In the genomic region with DNA sequence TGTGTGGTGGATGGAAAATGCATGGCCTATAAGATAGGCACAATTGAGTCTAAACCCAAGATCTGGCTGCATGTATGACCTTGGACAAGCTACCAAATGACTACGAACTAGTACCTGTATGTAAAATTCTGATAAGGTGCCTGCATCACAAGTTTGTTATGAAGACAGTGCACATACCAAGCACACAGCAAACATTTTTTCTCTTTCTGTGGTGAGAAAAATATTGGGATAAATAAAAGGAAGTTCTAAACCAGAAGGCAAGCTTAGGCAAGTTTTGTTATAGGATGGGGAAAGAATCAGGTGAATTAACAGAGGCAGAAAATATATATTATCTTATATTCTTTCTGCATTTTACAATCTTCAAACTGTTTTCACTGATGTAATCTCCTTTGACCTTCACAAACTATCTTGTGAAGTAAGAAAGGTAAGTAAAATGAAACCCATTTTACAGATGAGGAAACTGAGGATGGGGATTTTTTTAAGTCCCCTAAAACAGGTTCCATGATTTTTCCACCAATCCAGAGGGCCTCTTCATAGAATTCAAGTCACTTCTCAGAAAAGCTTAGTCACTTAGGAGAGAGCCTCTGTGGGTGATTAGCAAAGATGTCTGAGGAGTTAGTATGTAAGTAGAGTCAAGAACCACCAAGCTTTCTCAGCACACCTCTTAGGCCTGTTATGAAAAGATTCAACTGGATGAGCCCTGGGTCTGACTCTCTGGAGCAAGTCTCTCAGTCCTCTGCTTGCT, we compare ENCODE assay signal across 22 cellular contexts.
A peak's percentile ranks its signal among the peaks of the same experiment; 100 is the strongest.
DNase-seq lines count a peak whose midpoint lies in the region; ATAC-seq and TF ChIP-seq lines count a peak whose summit lies in the region.
"Had no signal": no experiment of that assay in that cellular context is flagged by ENCODE, and none has a peak within 500 bp of the region (broad histone marks: within the 10 kb centered on the region; RNA-seq: fewer than 3 reads in every experiment).

No MANE protein-coding gene starts in this region.

- H4K20me1 ChIP-seq in SK-N-SH (ENCODE audit: insufficient read depth) (no peaks in the 10 kb centered on the region), hepatocyte (ENCODE audit: insufficient read depth, poor library complexity, severe bottlenecking) (no peaks in the 10 kb centered on the region)

- TF ChIP-seq CTCF in SK-N-SH (IDR thresholded peaks at IDR 0.05), result no peak
- no peak for TF ChIP-seq CTCF in hepatocyte (IDR thresholded peaks at IDR 0.05; ENCODE audit: poor library complexity)
- TF ChIP-seq CTCF in osteocyte (IDR thresholded peaks at IDR 0.05), result no peak

- POLR2A ChIA-PET in SK-N-SH (lab: Yijun Ruan, JAX), result no interaction called here

- TF ChIP-seq EP300 in SK-N-SH (IDR thresholded peaks at IDR 0.05; ENCODE audit: borderline replicate concordance in 1 of 2, low read depth in 1 of 2, low read length in 1 of 2), result no peak

- no peak overlapping the region for H3K4me3 ChIP-seq in SK-N-SH (ENCODE audit: low read depth in 2 of 2, low read length in 1 of 2)
- H3K4me3 ChIP-seq in hepatocyte, result no peak overlapping the region
- H3K4me3 ChIP-seq: ascending aorta, suprapubic skin had no signal

- H2AFZ ChIP-seq in SK-N-SH (ENCODE audit: low read depth), result 0 out of 2 replicates have a peak overlapping the region, but pooled peaks have one; percentile 12
- H2AFZ ChIP-seq in hepatocyte, result no peak overlapping the region

- H3K36me3 Mint-ChIP-seq in osteocyte (ENCODE audit: unreplicated experiment), result no peaks in the 10 kb centered on the region
- H3K36me3 Mint-ChIP-seq: CD4-positive, CD25-positive, alpha-beta regulatory T cell had no signal

- CTCF ChIA-PET in SK-N-SH (lab: Yijun Ruan, JAX), result no interaction called here

- TF ChIP-seq RAD21 in SK-N-SH (IDR thresholded peaks at IDR 0.05; ENCODE audit: low read length), result no peak

- ATAC-seq in SK-N-SH treated with all-trans-retinoic acid at 6 μM for 48 hours, result no peak
- no peak for ATAC-seq in stimulated activated naive CD8-positive, alpha-beta T cell treated with anti-CD3 and anti-CD28 coated beads, Interleukin-15, amount 100 ng/mL, for 72 hours
- ATAC-seq: activated naive CD4-positive, alpha-beta T cell treated with anti-CD3 and anti-CD28 coated beads, Interleukin-2, amount 50 U/mL, for 72 hours had no signal

- DNase-seq in SK-N-SH (no peak), hepatocyte (ENCODE audit: low spot score) (no peak), osteocyte (ENCODE audit: extremely low spot score, unreplicated experiment) (no peak), anterior cingulate cortex (lab: John Stamatoyannopoulos, UW) (no peak)
- no peak for DNase-seq in activated naive CD4-positive, alpha-beta T cell treated with Interleukin-2 at 50 U/mL for 16 hours
- no peak for DNase-seq in activated CD4-positive, alpha-beta T cell treated with anti-CD3 and anti-CD28 coated beads, Interleukin-2, amount 50 U/mL, for 48 hours
- no peak for DNase-seq in stimulated activated naive CD8-positive, alpha-beta T cell treated with anti-CD3 and anti-CD28 coated beads, Interleukin-15, amount 100 ng/mL, for 72 hours
- DNase-seq: activated CD4-positive, alpha-beta T cell treated with anti-CD3 and anti-CD28 coated beads, Interleukin-2, amount 10 ng/mL, durations not matched to agents 7 days and 5 days; CD4-positive, CD25-positive, alpha-beta regulatory T cell; H9; NCI-H1048; NCI-H187; NCI-H526 treated with DMSO at 0.1 percent for 48 hours; nephron progenitor cell; T-helper 9 cell had no signal

- no peak overlapping the region for H3K4me3 Mint-ChIP-seq in osteocyte (ENCODE audit: unreplicated experiment)
- no peak overlapping the region for H3K4me3 Mint-ChIP-seq in stimulated activated naive CD8-positive, alpha-beta T cell treated with anti-CD3 and anti-CD28 coated beads, Interleukin-15, amount 100 ng/mL, for 72 hours
- H3K4me3 Mint-ChIP-seq: activated CD4-positive, alpha-beta T cell treated with anti-CD3 and anti-CD28 coated beads, Interleukin-2, amount 10 ng/mL, durations not matched to agents 7 days and 5 days; CD4-positive, CD25-positive, alpha-beta regulatory T cell; H9; nephron progenitor cell had no signal

- no peaks in the 10 kb centered on the region for H3K36me3 ChIP-seq in SK-N-SH (replicated peaks in 1 of 2; ENCODE audit: control insufficient read depth in 1 of 2, insufficient read depth in 2 of 2, low read length in 1 of 2)
- no peaks in the 10 kb centered on the region for H3K36me3 ChIP-seq in hepatocyte (replicated peaks; ENCODE audit: insufficient read depth, low read depth)
- H3K36me3 ChIP-seq: ascending aorta, suprapubic skin had no signal

- peaks cover 19% of the 10 kb centered on the region for H3F3A ChIP-seq in SK-N-SH (replicated peaks; ENCODE audit: insufficient read depth)

- peak overlapping the region; percentile 12; the same call in 1 of the 2 replicates for H3K9ac ChIP-seq in SK-N-SH

- H3K27me3 ChIP-seq in SK-N-SH (ENCODE audit: insufficient read depth), result no peaks in the 10 kb centered on the region
- H3K27me3 ChIP-seq in hepatocyte, result no peaks in the 10 kb centered on the region
- H3K27me3 ChIP-seq: ascending aorta, suprapubic skin had no signal

- H3K79me2 ChIP-seq in SK-N-SH (ENCODE audit: insufficient read depth) (no peaks in the 10 kb centered on the region), hepatocyte (no peaks in the 10 kb centered on the region)

- H3K27ac ChIP-seq in SK-N-SH (ENCODE audit: low read depth in 2 of 2, low read length in 1 of 2) (peak overlapping the region; percentile 69 to 91), hepatocyte (peak overlapping the region; percentile 60)
- H3K27ac ChIP-seq: 22Rv1, ascending aorta, HL-60, RWPE1, suprapubic skin had no signal

- H3K9me3 Mint-ChIP-seq in osteocyte (ENCODE audit: unreplicated experiment), result peaks cover 3% of the 10 kb centered on the region
- H3K9me3 Mint-ChIP-seq in stimulated activated naive CD8-positive, alpha-beta T cell treated with anti-CD3 and anti-CD28 coated beads, Interleukin-15, amount 100 ng/mL, for 72 hours, result peaks cover 0 to 7% of the 10 kb centered on the region in 2 donors
- H3K9me3 Mint-ChIP-seq: nephron progenitor cell had no signal

- peak overlapping the region; percentile 91 for H3K27ac Mint-ChIP-seq in osteocyte (ENCODE audit: unreplicated experiment)
- H3K27ac Mint-ChIP-seq in stimulated activated naive CD8-positive, alpha-beta T cell treated with anti-CD3 and anti-CD28 coated beads, Interleukin-15, amount 100 ng/mL, for 72 hours, result no peak overlapping the region
- H3K27ac Mint-ChIP-seq: activated naive CD4-positive, alpha-beta T cell treated with anti-CD3 and anti-CD28 coated beads, Interleukin-2, amount 50 U/mL, for 72 hours; CD4-positive, CD25-positive, alpha-beta regulatory T cell; H9; nephron progenitor cell had no signal

- H3K9me3 ChIP-seq in SK-N-SH, result no peaks in the 10 kb centered on the region
- no peaks in the 10 kb centered on the region for H3K9me3 ChIP-seq in hepatocyte (ENCODE audit: low read depth)
- H3K9me3 ChIP-seq: ascending aorta, suprapubic skin had no signal

- peaks cover 5 to 32% of the 10 kb centered on the region in 2 experiments for H3K4me1 ChIP-seq in SK-N-SH (ENCODE audit: control insufficient read depth in 1 of 2, insufficient read depth in 2 of 2, low read depth in 1 of 2, low read length in 1 of 2)
- no peaks in the 10 kb centered on the region for H3K4me1 ChIP-seq in hepatocyte (ENCODE audit: insufficient read depth)
- H3K4me1 ChIP-seq: ascending aorta, suprapubic skin had no signal

- H3K4me1 Mint-ChIP-seq in osteocyte (ENCODE audit: unreplicated experiment), result peaks cover 44% of the 10 kb centered on the region
- peaks cover 39% of the 10 kb centered on the region for H3K4me1 Mint-ChIP-seq in stimulated activated naive CD8-positive, alpha-beta T cell treated with anti-CD3 and anti-CD28 coated beads, Interleukin-15, amount 100 ng/mL, for 72 hours
- H3K4me1 Mint-ChIP-seq: nephron progenitor cell had no signal

- no peaks in the 10 kb centered on the region for H3K27me3 Mint-ChIP-seq in osteocyte (ENCODE audit: unreplicated experiment)
- H3K27me3 Mint-ChIP-seq in stimulated activated naive CD8-positive, alpha-beta T cell treated with anti-CD3 and anti-CD28 coated beads, Interleukin-15, amount 100 ng/mL, for 72 hours, result no peaks in the 10 kb centered on the region
- H3K27me3 Mint-ChIP-seq: activated CD4-positive, alpha-beta T cell treated with anti-CD3 and anti-CD28 coated beads, Interleukin-2, amount 10 ng/mL, durations not matched to agents 7 days and 5 days; CD4-positive, CD25-positive, alpha-beta regulatory T cell had no signal

- H3K4me2 ChIP-seq in SK-N-SH (peak overlapping the region; percentile 16; the same call in 1 of the 2 replicates), hepatocyte (no peak overlapping the region)

- H3K9me2 ChIP-seq in SK-N-SH (no peaks in the 10 kb centered on the region), hepatocyte (replicated peaks; ENCODE audit: insufficient read depth) (no peaks in the 10 kb centered on the region)

- WGBS in SK-N-SH (ENCODE audit: low lambda C conversion rate), result 92% methylated on average over 1 of the region's 1 CpG
- 100% methylated on average over 1 of the region's 1 CpG for WGBS in hepatocyte (ENCODE audit: low lambda C conversion rate, missing lambda C conversion rate)

TF ChIP-seq in SK-N-SH, 30 proteins besides CTCF, POLR2A, EP300 and RAD21:
- TF ChIP-seq MEF2A (IDR thresholded peaks at IDR 0.05; ENCODE audit: borderline replicate concordance, low read depth) (no peak), FOXJ3 (CRISPR knock-in tag; IDR thresholded peaks at IDR 0.05) (no peak), POLR2AphosphoS5 (IDR thresholded peaks at IDR 0.05; ENCODE audit: low read depth, low read length) (no peak), SIN3A (IDR thresholded peaks at IDR 0.05; ENCODE audit: borderline replicate concordance, low read depth, low read length) (no peak), GABPA (IDR thresholded peaks at IDR 0.05; ENCODE audit: low read depth) (no peak)

TF ChIP-seq in SK-N-SH treated with all-trans-retinoic acid at 6 μM for 48 hours, 23 proteins besides CTCF, POLR2A, EP300 and RAD21 (continues in another document):
- TF ChIP-seq GLIS3 (CRISPR knock-in tag; IDR thresholded peaks at IDR 0.05), result no peak
- TF ChIP-seq PPARA (CRISPR knock-in tag; IDR thresholded peaks at IDR 0.05; ENCODE audit: borderline replicate concordance), result no peak
- no peak for TF ChIP-seq ZNF565 (CRISPR knock-in tag; conservative IDR thresholded peaks at IDR 0.05; ENCODE audit: low read depth)
- no peak for TF ChIP-seq SNAI2 (CRISPR knock-in tag; IDR thresholded peaks at IDR 0.05)
